8 cellular contexts compared by ENCODE assay signal in genomic region chr17:39980402-39981206, GRCh38. TPM values are rescaled to one million over a fixed set of nuclear protein-coding genes. Genes with fewer than 3 reads are reported as not detected.
DNase-seq lines count a peak whose midpoint lies in the region; ATAC-seq and TF ChIP-seq lines count a peak whose summit lies in the region.

PSMD3 (plus strand) TSS chr17:39980807; CDS start chr17:39980971, 164 bp downstream.

- peaks cover 3% of the 10 kb centered on the region for H3K36me3 Mint-ChIP-seq in activated naive CD4-positive, alpha-beta T cell treated with anti-CD3 and anti-CD28 coated beads, Interleukin-2, amount 50 U/mL, for 24 hours

- peak within 1 kb of the TSS; percentile 96 for H3K27ac ChIP-seq in suprapubic skin

- H3K27me3 Mint-ChIP-seq in activated naive CD4-positive, alpha-beta T cell treated with anti-CD3 and anti-CD28 coated beads, Interleukin-2, amount 50 U/mL, for 24 hours = no peaks in the 10 kb centered on the region

- peak within 1 kb of the TSS; percentile 98 for H3K4me3 ChIP-seq in suprapubic skin

- peaks cover 18% of the 10 kb centered on the region for H3K36me3 ChIP-seq in suprapubic skin

- H3K4me1 ChIP-seq in suprapubic skin = peaks cover 38% of the 10 kb centered on the region

- TF ChIP-seq CTCF in suprapubic skin (IDR thresholded peaks at IDR 0.05) = peak; percentile 79 to 86

- peak; percentile 76 for TF ChIP-seq POLR2A in GM10847 (IDR thresholded peaks at IDR 0.05; ENCODE audit: extremely low read depth, insufficient read length)
- peak in 1 of 2 donors; percentile 80 for TF ChIP-seq POLR2A in suprapubic skin (IDR thresholded peaks at IDR 0.05)

- TF ChIP-seq EP300 in suprapubic skin (IDR thresholded peaks at IDR 0.05) = no peak

- H3K4me3 Mint-ChIP-seq in activated naive CD4-positive, alpha-beta T cell treated with anti-CD3 and anti-CD28 coated beads, Interleukin-2, amount 50 U/mL, for 24 hours = peak within 1 kb of the TSS; percentile 93

- no peaks in the 10 kb centered on the region for H3K9me3 ChIP-seq in suprapubic skin

- peak within 1 kb of the TSS; percentile 99 for H3K27ac Mint-ChIP-seq in activated naive CD4-positive, alpha-beta T cell treated with anti-CD3 and anti-CD28 coated beads, Interleukin-2, amount 50 U/mL, for 24 hours

- peak; percentile 99 for DNase-seq in NCI-H1092 (lab: John Stamatoyannopoulos, UW)
- peak; percentile 95 for DNase-seq in germinal center (ENCODE audit: low spot score)
- peak; percentile 64 to 100 (median 98) for DNase-seq in nucleus accumbens (lab: John Stamatoyannopoulos, UW)
- DNase-seq in suprapubic skin (ENCODE audit: low spot score in 2 of 2) = peak; percentile 99

- H3K27me3 ChIP-seq in suprapubic skin = no peaks in the 10 kb centered on the region

- 1% methylated on average over 33 of the region's 82 CpGs for WGBS in suprapubic skin

- no peaks in the 10 kb centered on the region for H3K9me3 Mint-ChIP-seq in activated naive CD4-positive, alpha-beta T cell treated with anti-CD3 and anti-CD28 coated beads, Interleukin-2, amount 50 U/mL, for 24 hours

- H3K4me1 Mint-ChIP-seq in activated naive CD4-positive, alpha-beta T cell treated with anti-CD3 and anti-CD28 coated beads, Interleukin-2, amount 50 U/mL, for 24 hours = peaks cover 41% of the 10 kb centered on the region

- ATAC-seq in HG02610 (IDR thresholded peaks at IDR 0.05; ENCODE audit: unreplicated experiment) (peak; percentile 92), SK-N-SH treated with all-trans-retinoic acid at 6 μM for 48 hours (peak; percentile 95)

TF ChIP-seq in SK-N-SH treated with all-trans-retinoic acid at 6 μM for 48 hours, 23 proteins besides CTCF, POLR2A, EP300 and RAD21:
- peak; percentile 57; the same call in 1 of the 2 replicates for TF ChIP-seq PATZ1 (CRISPR knock-in tag; IDR thresholded peaks at IDR 0.05; ENCODE audit: borderline replicate concordance)
- TF ChIP-seq BACH2 (CRISPR knock-in tag; IDR thresholded peaks at IDR 0.05; ENCODE audit: borderline replicate concordance) = no peak
- TF ChIP-seq ISL1 (CRISPR knock-in tag; IDR thresholded peaks at IDR 0.05) = no peak
- TF ChIP-seq ZNF70 (CRISPR knock-in tag; IDR thresholded peaks at IDR 0.05) = peak; percentile 25; the same call in 1 of the 2 replicates
- TF ChIP-seq ZFP3 (CRISPR knock-in tag; IDR thresholded peaks at IDR 0.05) = peak; percentile 25; the same call in 1 of the 2 replicates
- TF ChIP-seq TCF4 (CRISPR knock-in tag; IDR thresholded peaks at IDR 0.05; ENCODE audit: borderline replicate concordance) = 0 out of 2 replicates have a peak, but pooled peaks have one; percentile 15

RNA-seq across cellular contexts. Expression of gene PSMD3, which starts in this region (rescaled TPM):
- 100 to 1,000 TPM in 2 of 4 donors, 10 to 100 TPM in 2; 82.8 to 118 (median 104) TPM for total RNA-seq in suprapubic skin

Comparison
In these comparisons a context has a peak if more than half of its experiments do, and no peak if none do; other contexts are left out.
1. Peak in every context shown above with its lines: DNase-seq, ATAC-seq, H3K4me3 ChIP-seq and H3K27ac ChIP-seq.